1 cellular context compared by ENCODE assay signal in the genomic region with DNA sequence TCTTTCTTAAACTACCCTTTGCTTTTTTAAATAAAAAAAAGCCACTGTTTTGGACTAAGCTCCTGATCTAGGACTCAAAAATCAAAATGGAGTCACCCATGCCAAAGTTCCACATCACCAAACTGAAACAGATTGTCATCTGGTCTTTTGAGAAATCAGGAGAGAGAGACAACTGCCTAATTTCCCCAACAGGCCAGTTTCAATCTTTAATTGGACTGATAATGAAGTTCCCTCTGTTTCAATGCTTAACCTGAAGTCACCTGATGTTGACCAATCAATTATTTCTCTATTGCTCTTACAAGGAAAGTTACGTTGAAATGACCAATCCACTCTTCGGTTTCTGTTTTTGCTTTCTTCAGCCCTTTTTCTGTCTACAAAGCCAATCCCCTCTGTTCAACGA.
TF ChIP-seq lines count a peak whose summit lies in the region.

No MANE protein-coding gene starts in this region.

TF ChIP-seq in HepG2, 621 proteins besides CTCF, POLR2A, EP300 and RAD21:
- TF ChIP-seq SCMH1 (CRISPR knock-in tag; IDR thresholded peaks at IDR 0.05; ENCODE audit: borderline replicate concordance) (no peak), ZNF331 (CRISPR knock-in tag; IDR thresholded peaks at IDR 0.05) (no peak), ZFYVE20 (CRISPR knock-in tag; IDR thresholded peaks at IDR 0.05; ENCODE audit: borderline replicate concordance, low read depth) (no peak), ZNF451 (CRISPR knock-in tag; IDR thresholded peaks at IDR 0.05) (no peak), ZNF713 (CRISPR knock-in tag; IDR thresholded peaks at IDR 0.05) (no peak), MTF1 (CRISPR knock-in tag; IDR thresholded peaks at IDR 0.05) (no peak)
- TF ChIP-seq, protein P1, sequence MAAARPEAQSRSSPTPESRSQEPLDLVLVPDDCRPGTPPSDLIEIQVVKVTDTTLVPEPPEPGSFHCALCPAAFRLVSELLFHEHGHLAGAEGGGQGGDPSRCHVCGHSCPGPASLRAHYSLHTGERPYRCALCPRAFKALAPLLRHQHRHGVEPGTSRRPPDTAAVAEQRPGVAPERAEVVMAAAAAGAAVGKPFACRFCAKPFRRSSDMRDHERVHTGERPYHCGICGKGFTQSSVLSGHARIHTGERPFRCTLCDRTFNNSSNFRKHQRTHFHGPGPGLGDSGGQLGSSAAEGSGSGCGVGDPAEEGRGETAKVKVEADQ (CRISPR knock-in tag; IDR thresholded peaks at IDR 0.05; ENCODE audit: borderline replicate concordance), result no peak
